1 cellular context compared by ENCODE assay signal in genomic region chr9:27468000-27468399, GRCh38.
TF ChIP-seq lines count a peak whose summit lies in the region.

No MANE protein-coding gene starts in this region.

TF ChIP-seq in GM12878, 131 proteins besides CTCF, POLR2A, EP300 and RAD21:
- TF ChIP-seq SKIL (IDR thresholded peaks at IDR 0.05; ENCODE audit: low read depth, poor library complexity, severe bottlenecking) (no peak), SMAD5 (IDR thresholded peaks at IDR 0.05; ENCODE audit: low read depth) (no peak), CREB1 (IDR thresholded peaks at IDR 0.05; ENCODE audit: low read depth) (no peak), MYB (IDR thresholded peaks at IDR 0.05; ENCODE audit: borderline replicate concordance, low read depth, low read length) (no peak), CHD1 (IDR thresholded peaks at IDR 0.05; ENCODE audit: low read depth, low read length) (no peak), SMC3 (IDR thresholded peaks at IDR 0.05; ENCODE audit: borderline replicate concordance, low read length) (no peak), IRF3 (IDR thresholded peaks at IDR 0.05) (no peak), POLR2AphosphoS5 (IDR thresholded peaks at IDR 0.05; ENCODE audit: low read length) (no peak), ZBTB4 (CRISPR knock-in tag; IDR thresholded peaks at IDR 0.05) (no peak), FOXM1 (IDR thresholded peaks at IDR 0.05; ENCODE audit: low read depth, low read length) (no peak), RELB (IDR thresholded peaks at IDR 0.05; ENCODE audit: low read depth) (no peak), JUND (IDR thresholded peaks at IDR 0.05; ENCODE audit: low read depth, low read length) (no peak), NFXL1 (IDR thresholded peaks at IDR 0.05; ENCODE audit: borderline replicate concordance) (no peak), CHD4 (IDR thresholded peaks at IDR 0.05) (no peak)
TF ChIP-seq in GM12878: peak in this region for 0.
